8 cellular contexts compared by ENCODE assay signal in genomic region chr16:33009468-33009867, GRCh38.
DNase-seq lines count a peak whose midpoint lies in the region; ATAC-seq, FAIRE-seq and TF ChIP-seq lines count a peak whose summit lies in the region.
"Not testable (repeated sequence)": the region's sequence is repeated elsewhere in the genome, so short reads cannot be mapped to it uniquely, and the experiment has no call there.

No MANE protein-coding gene starts in this region.

- H3K4me1 ChIP-seq in DND-41 (ENCODE audit: insufficient read depth, low read length); K562 (replicated peaks in 1 of 2; ENCODE audit: control insufficient read depth in 2 of 2, insufficient read depth in 2 of 2, low read length in 2 of 2); right lobe of liver: not testable (repeated sequence)

- not testable (repeated sequence) for H3K27ac Mint-ChIP-seq in activated CD4-positive, alpha-beta T cell treated with anti-CD3 and anti-CD28 coated beads, Interleukin-2, amount 10 ng/mL, durations not matched to agents 24 days and 14 days

- TF ChIP-seq POLR2A in K562 (conservative IDR thresholded peaks at IDR 0.05); right lobe of liver (IDR thresholded peaks at IDR 0.05): not testable (repeated sequence)

- not testable (repeated sequence) for H3K4me1 Mint-ChIP-seq in activated CD4-positive, alpha-beta T cell treated with anti-CD3 and anti-CD28 coated beads, Interleukin-2, amount 10 ng/mL, durations not matched to agents 24 days and 14 days

- H3K9me1 ChIP-seq in K562 (ENCODE audit: control insufficient read depth, insufficient read depth, low read length) = not testable (repeated sequence)

- not testable (repeated sequence) for H3K27ac ChIP-seq in DND-41 (ENCODE audit: low read length); K562 (ENCODE audit: extremely low read depth, low read depth, low read length); right lobe of liver

- H3K9me3 ChIP-seq in DND-41 (ENCODE audit: insufficient read depth, low read length, severe bottlenecking); K562 (replicated peaks; ENCODE audit: control insufficient read depth, insufficient read depth, low read depth, low read length); right lobe of liver: not testable (repeated sequence)

- intact Hi-C loops in activated CD4-positive, alpha-beta T cell treated with anti-CD3 and anti-CD28 coated beads, Interleukin-2, amount 10 ng/mL, durations not matched to agents 24 days and 14 days (cut with micrococcal nuclease); K562 (cut with micrococcal nuclease); right lobe of liver (cut with DNase I): not testable (repeated sequence)

- not testable (repeated sequence) for H3K4me3 ChIP-seq in DND-41 (ENCODE audit: low read depth in 1 of 2, low read length in 2 of 2); K562; right lobe of liver

- H3K4me3 Mint-ChIP-seq in activated CD4-positive, alpha-beta T cell treated with anti-CD3 and anti-CD28 coated beads, Interleukin-2, amount 10 ng/mL, durations not matched to agents 24 days and 14 days = not testable (repeated sequence)

- BruUV-seq in K562 (replicated peaks; lab: Mats Ljungman, UMichigan) = not testable (repeated sequence)

- H2AFZ ChIP-seq in DND-41 (ENCODE audit: low read depth, low read length); K562 (ENCODE audit: low read depth, low read length): not testable (repeated sequence)

- POLR2A ChIA-PET in K562 (lab: Yijun Ruan, JAX) = not testable (repeated sequence)

- FAIRE-seq in K562 (lab: Jason Lieb, UNC) = not testable (repeated sequence)

- ATAC-seq in DND-41 (ENCODE audit: insufficient read depth, low read depth) = peak; percentile 92
- peak; percentile 78 for ATAC-seq in K562
- peak in 2 of 4 donors; percentile 36 to 59 for ATAC-seq in right lobe of liver

- H3K36me3 ChIP-seq in DND-41 (ENCODE audit: insufficient read depth, low read length); K562 (ENCODE audit: control insufficient read depth, insufficient read depth, low read length); right lobe of liver: not testable (repeated sequence)

- TF ChIP-seq CTCF in DND-41 (IDR thresholded peaks at IDR 0.05; ENCODE audit: borderline replicate concordance, extremely low read depth, low read length, poor library complexity, severe bottlenecking) (peak; percentile 35), K562 (IDR thresholded peaks at IDR 0.05 in 2 of 3, conservative IDR thresholded peaks at IDR 0.05 in 1 of 3; ENCODE audit: insufficient read depth in 2 of 3, low read depth in 1 of 3, low read length in 3 of 3) (peak; percentile 14 to 19 (median 18); a peak in 2 of 6 replicates), right lobe of liver (IDR thresholded peaks at IDR 0.05) (peak in 3 of 4 donors; percentile 25 to 35 (median 31))

- H4K20me1 ChIP-seq in DND-41 (ENCODE audit: insufficient read depth, low read length); K562 (replicated peaks; ENCODE audit: control insufficient read depth, insufficient read depth, low read length): not testable (repeated sequence)

- DNase-seq in DND-41 (peak; percentile 74), right lobe of liver (peak in 1 of 3 donors; percentile 38)
- DNase-seq in activated CD4-positive, alpha-beta T cell treated with anti-CD3 and anti-CD28 coated beads, Interleukin-2, amount 10 ng/mL, durations not matched to agents 24 days and 14 days = peak; percentile 73
- DNase-seq in activated T-cell treated with anti-CD3 and anti-CD28 coated beads, Interleukin-2, amount 50 U/mL, for 1 hour = peak; percentile 18
- not testable (repeated sequence) for DNase-seq in K562 (ENCODE audit: extremely low read depth in 1 of 4, low spot score in 3 of 4)
- DNase-seq in stimulated activated CD4-positive, alpha-beta T cell treated with anti-CD3 and anti-CD28 coated beads, Interleukin-15, amount 100 ng/mL, for 48 hours (ENCODE audit: low read depth in 2 of 2) = peak; percentile 14 to 19
- peak; percentile 80 for DNase-seq in stimulated activated CD8-positive, alpha-beta memory T cell treated with anti-CD3 and anti-CD28 coated beads, Interleukin-4, amount 100 ng/mL, for 48 hours

- H3K79me2 ChIP-seq in DND-41 (ENCODE audit: insufficient read depth, low read length); K562 (ENCODE audit: control insufficient read depth, insufficient read depth, low read length): not testable (repeated sequence)

- not testable (repeated sequence) for H3K36me3 Mint-ChIP-seq in activated CD4-positive, alpha-beta T cell treated with anti-CD3 and anti-CD28 coated beads, Interleukin-2, amount 10 ng/mL, durations not matched to agents 24 days and 14 days (ENCODE audit: low read depth)

- not testable (repeated sequence) for H3K9ac ChIP-seq in DND-41 (ENCODE audit: low read depth, low read length); K562 (ENCODE audit: insufficient read depth in 1 of 2, low read depth in 2 of 2, low read length in 2 of 2)

- not testable (repeated sequence) for H3K27me3 Mint-ChIP-seq in activated CD4-positive, alpha-beta T cell treated with anti-CD3 and anti-CD28 coated beads, Interleukin-2, amount 10 ng/mL, durations not matched to agents 24 days and 14 days

- TF ChIP-seq EP300 in Ishikawa (IDR thresholded peaks at IDR 0.05; ENCODE audit: borderline replicate concordance); K562 (IDR thresholded peaks at IDR 0.05; ENCODE audit: low read length): not testable (repeated sequence)

- 0% methylated on average over 3 of the region's 10 CpGs for WGBS in K562 (ENCODE audit: insufficient coverage, low coverage, missing lambda C conversion rate)
- WGBS in right lobe of liver (ENCODE audit: insufficient coverage, low coverage, low lambda C conversion rate, missing lambda C conversion rate) = no CpG with 5 or more reads among the region's 10 CpGs

- in situ Hi-C loops in K562 (cut with MboI) = not testable (repeated sequence)

- not testable (repeated sequence) for H3K4me2 ChIP-seq in DND-41 (ENCODE audit: insufficient read depth, low read length); K562 (ENCODE audit: insufficient read depth, low read length)

- H3K9me3 Mint-ChIP-seq in activated CD4-positive, alpha-beta T cell treated with anti-CD3 and anti-CD28 coated beads, Interleukin-2, amount 10 ng/mL, durations not matched to agents 24 days and 14 days = not testable (repeated sequence)

- peak; percentile 37; the same call in 1 of the 2 replicates for TF ChIP-seq RAD21 in Ishikawa (IDR thresholded peaks at IDR 0.05; ENCODE audit: low read depth)
- TF ChIP-seq RAD21 in K562 (CRISPR knock-in tag; conservative IDR thresholded peaks at IDR 0.05 in 1 of 2, IDR thresholded peaks at IDR 0.05 in 1 of 2) = not testable (repeated sequence)

- CTCF ChIA-PET in K562 (lab: Yijun Ruan, JAX; ENCODE audit: low intra/inter-chr PET ratio) = not testable (repeated sequence)

- not testable (repeated sequence) for H3K27me3 ChIP-seq in DND-41 (ENCODE audit: insufficient read depth, low read length, poor library complexity); K562 (ENCODE audit: control insufficient read depth in 2 of 2, insufficient read depth in 2 of 2, low read length in 2 of 2); right lobe of liver
